In the genomic region with DNA sequence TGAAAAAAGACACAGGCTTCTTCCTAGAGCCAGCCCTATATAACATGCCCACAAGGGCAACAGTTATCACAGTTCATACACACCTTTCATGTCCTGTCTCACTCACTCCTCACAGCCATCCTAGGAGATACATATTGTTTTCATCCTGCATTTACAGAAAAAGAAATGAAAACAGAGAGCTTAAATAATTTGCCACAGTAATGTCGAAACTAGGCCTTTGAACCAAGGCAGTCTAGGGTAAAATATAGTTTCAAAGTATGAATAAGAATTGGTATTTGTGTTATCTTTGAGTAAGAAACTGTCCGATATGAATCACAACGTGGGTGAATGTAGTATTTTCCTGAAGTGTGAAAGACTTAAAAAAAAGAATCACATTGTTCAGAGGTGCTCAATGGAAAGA, we compare ENCODE assay signal across 15 cellular contexts. TPM values are rescaled to one million over a fixed set of nuclear protein-coding genes. Genes with fewer than 3 reads are reported as not detected.
DNase-seq lines count a peak whose midpoint lies in the region; ATAC-seq and TF ChIP-seq lines count a peak whose summit lies in the region.
"Had no signal": no experiment of that assay in that cellular context is flagged by ENCODE, and none has a peak within 500 bp of the region (broad histone marks: within the 10 kb centered on the region; RNA-seq: fewer than 3 reads in every experiment).

No MANE protein-coding gene starts in this region.

- CTCF ChIA-PET in GM10248 (lab: Yijun Ruan, JAX): no interaction called here

- intact Hi-C loops in Right ventricle myocardium superior (cut with DNase I): no loop called here

- ATAC-seq in GM19023 (IDR thresholded peaks at IDR 0.05; ENCODE audit: unreplicated experiment) (peak; percentile 88), GM21786 (IDR thresholded peaks at IDR 0.05; ENCODE audit: unreplicated experiment) (peak; percentile 87), HG03108 (IDR thresholded peaks at IDR 0.05; ENCODE audit: unreplicated experiment) (peak; percentile 63), Right ventricle myocardium superior (ENCODE audit: poor library complexity) (no peak)

- POLR2A ChIA-PET in GM10248 (lab: Yijun Ruan, JAX): no interaction called here

- TF ChIP-seq CTCF in GM10248 (IDR thresholded peaks at IDR 0.05; ENCODE audit: control extremely low read depth, extremely low read depth, low read depth, missing control alignments): no peak

- DNase-seq in GM10248 (ENCODE audit: extremely low spot score) (peak; percentile 22), NCI-H2029 (lab: John Stamatoyannopoulos, UW) (no peak), Right ventricle myocardium superior (no peak), cortex of kidney (lab: John Stamatoyannopoulos, UW) (no peak), DMS79 (lab: John Stamatoyannopoulos, UW) (no peak)
- DNase-seq: esophagus squamous epithelium, NCI-H2171 treated with DMSO at 0.1 percent for 48 hours, T-helper 9 cell, uterus had no signal

RNA-seq across cellular contexts. Expression of a gene that starts 26.8 kb away (rescaled TPM):
- total RNA-seq in Right ventricle myocardium superior: not detected
- total RNA-seq: activated naive CD4-positive, alpha-beta T cell treated with anti-CD3 and anti-CD28 coated beads, Interleukin-2, amount 50 U/mL, for 72 hours; osteocyte; RPMI7951 had no signal
